Comparison of ENCODE assay signal across 9 cellular contexts in genomic region chr1:17531682-17532487, GRCh38. TPM values are rescaled to one million over a fixed set of nuclear protein-coding genes. Genes with fewer than 3 reads are reported as not detected.
DNase-seq lines count a peak whose midpoint lies in the region; ATAC-seq and TF ChIP-seq lines count a peak whose summit lies in the region.
"Had no signal": no experiment of that assay in that cellular context is flagged by ENCODE, and none has a peak within 500 bp of the region (broad histone marks: within the 10 kb centered on the region; RNA-seq: fewer than 3 reads in every experiment).

No MANE protein-coding gene starts in this region.

- no peaks in the 10 kb centered on the region for H3K9me3 ChIP-seq in heart right ventricle
- no peaks in the 10 kb centered on the region for H3K9me3 ChIP-seq in CD8-positive, alpha-beta T cell (ENCODE audit: low read length)

- H3K36me3 Mint-ChIP-seq in progenitor cell of endocrine pancreas (ENCODE audit: insufficient read depth) = no peaks in the 10 kb centered on the region
- H3K36me3 Mint-ChIP-seq in effector memory CD8-positive, alpha-beta T cell (ENCODE audit: insufficient read depth) = no peaks in the 10 kb centered on the region
- H3K36me3 Mint-ChIP-seq in CD8-positive, alpha-beta T cell = no peaks in the 10 kb centered on the region

- H3K27me3 ChIP-seq in heart right ventricle = no peaks in the 10 kb centered on the region
- no peaks in the 10 kb centered on the region for H3K27me3 ChIP-seq in CD8-positive, alpha-beta T cell (ENCODE audit: insufficient read depth, low read length)

- H3K27ac ChIP-seq in VCaP (peak overlapping the region; percentile 47), heart right ventricle (peak overlapping the region; percentile 70 to 89 (median 80))
- no peak overlapping the region for H3K27ac ChIP-seq in CD8-positive, alpha-beta T cell (ENCODE audit: low read depth, low read length)

- intact Hi-C loops in heart right ventricle (cut with DNase I) = loop anchor here in 2 of 10 donors (5.0 kb wide), 2 partner anchors 35 to 55 kb away; no protein-coding TSS in a partner anchor
- intact Hi-C loops in CD8-positive, alpha-beta T cell (cut with DNase I, micrococcal nuclease) = no loop called here

- H3K4me3 ChIP-seq in heart right ventricle = no peak overlapping the region
- H3K4me3 ChIP-seq in CD8-positive, alpha-beta T cell (ENCODE audit: low read depth, low read length) = no peak overlapping the region

- peaks cover 3 to 37% (median 15%) of the 10 kb centered on the region in 9 donors for H3K4me1 ChIP-seq in heart right ventricle
- H3K4me1 ChIP-seq in CD8-positive, alpha-beta T cell (ENCODE audit: insufficient read depth, low read length) = no peaks in the 10 kb centered on the region

- POLR2A ChIA-PET in CD8-positive, alpha-beta T cell (lab: Charles Lee) = no interaction called here

- H3K4me3 Mint-ChIP-seq in progenitor cell of endocrine pancreas (ENCODE audit: low read depth) = no peak overlapping the region
- H3K4me3 Mint-ChIP-seq in effector memory CD8-positive, alpha-beta T cell = no peak overlapping the region
- H3K4me3 Mint-ChIP-seq in CD8-positive, alpha-beta T cell = no peak overlapping the region

- H3K4me1 Mint-ChIP-seq in progenitor cell of endocrine pancreas (ENCODE audit: low read depth) = peaks cover 8% of the 10 kb centered on the region
- H3K4me1 Mint-ChIP-seq in effector memory CD8-positive, alpha-beta T cell (ENCODE audit: low read depth in 2 of 2) = no peaks in the 10 kb centered on the region
- H3K4me1 Mint-ChIP-seq in CD8-positive, alpha-beta T cell (ENCODE audit: low read depth) = no peaks in the 10 kb centered on the region

- no peaks in the 10 kb centered on the region for H3K36me3 ChIP-seq in heart right ventricle
- H3K36me3 ChIP-seq in CD8-positive, alpha-beta T cell (ENCODE audit: insufficient read depth, low read length) = no peaks in the 10 kb centered on the region

- peak; percentile 94 for DNase-seq in COLO829 (ENCODE audit: low spot score)
- peak; percentile 68 to 79 for DNase-seq in heart right ventricle
- no peak for DNase-seq in progenitor cell of endocrine pancreas (ENCODE audit: low spot score, unreplicated experiment)
- no peak for DNase-seq in NCI-H2227 treated with DMSO at 0.1 percent for 48 hours (lab: John Stamatoyannopoulos, UW)
- DNase-seq in activated CD4-positive, alpha-beta T cell treated with anti-CD3 and anti-CD28 coated beads, Interleukin-2, amount 50 U/mL, for 1 hour = no peak
- DNase-seq in effector memory CD8-positive, alpha-beta T cell = no peak
- DNase-seq in CD8-positive, alpha-beta T cell = no peak
- DNase-seq: MM.1S had no signal

- peak; percentile 82 to 98 (median 91) for ATAC-seq in heart right ventricle
- ATAC-seq in effector memory CD8-positive, alpha-beta T cell (replicated peaks) = no peak
- no peak for ATAC-seq in CD8-positive, alpha-beta T cell

- 35 to 36% methylated on average over 8 of the region's 8 CpGs for WGBS in heart right ventricle, 2 donors

- peaks cover 86% of the 10 kb centered on the region for H3K27me3 Mint-ChIP-seq in progenitor cell of endocrine pancreas
- peaks cover 40 to 96% of the 10 kb centered on the region in 2 donors for H3K27me3 Mint-ChIP-seq in effector memory CD8-positive, alpha-beta T cell
- peaks cover 26% of the 10 kb centered on the region for H3K27me3 Mint-ChIP-seq in CD8-positive, alpha-beta T cell (ENCODE audit: low read depth)

- peak overlapping the region; percentile 71 for H3K27ac Mint-ChIP-seq in progenitor cell of endocrine pancreas
- H3K27ac Mint-ChIP-seq in effector memory CD8-positive, alpha-beta T cell = no peak overlapping the region
- no peak overlapping the region for H3K27ac Mint-ChIP-seq in CD8-positive, alpha-beta T cell

- no peaks in the 10 kb centered on the region for H3K9me3 Mint-ChIP-seq in progenitor cell of endocrine pancreas (ENCODE audit: low read depth)
- no peaks in the 10 kb centered on the region for H3K9me3 Mint-ChIP-seq in effector memory CD8-positive, alpha-beta T cell
- H3K9me3 Mint-ChIP-seq in CD8-positive, alpha-beta T cell = no peaks in the 10 kb centered on the region

- TF ChIP-seq CTCF in VCaP (conservative IDR thresholded peaks at IDR 0.05) (no peak), heart right ventricle (IDR thresholded peaks at IDR 0.05) (no peak), progenitor cell of endocrine pancreas (IDR thresholded peaks at IDR 0.05; ENCODE audit: unreplicated experiment) (no peak)
- no peak for TF ChIP-seq CTCF in CD8-positive, alpha-beta T cell (IDR thresholded peaks at IDR 0.05)

- CTCF ChIA-PET in CD8-positive, alpha-beta T cell (lab: Charles Lee) = no interaction called here

RNA-seq across cellular contexts. Expression of gene ARHGEF10L, which starts 7.6 kb away (rescaled TPM):
- total RNA-seq in heart right ventricle = 10 to 100 TPM; 45.4 to 65.0 (median 49.4) TPM
- polyA plus RNA-seq in heart right ventricle = 10 to 100 TPM; 52.8 to 68.4 TPM
- 28.0 and 31.3 TPM in 2 replicates for total RNA-seq in progenitor cell of endocrine pancreas
- not detected for total RNA-seq in CD8-positive, alpha-beta T cell

Comparison
In these comparisons a context has a peak if more than half of its experiments do, and no peak if none do; other contexts are left out.
1. DNase-seq: peak in COLO829 (single experiment) and heart right ventricle (2 of 2); none in progenitor cell of endocrine pancreas (single experiment), NCI-H2227 treated with DMSO at 0.1 percent for 48 hours (single experiment), activated CD4-positive, alpha-beta T cell treated with anti-CD3 and anti-CD28 coated beads, Interleukin-2, amount 50 U/mL, for 1 hour (single experiment), effector memory CD8-positive, alpha-beta T cell (0 of 3) and CD8-positive, alpha-beta T cell (0 of 7).
2. ATAC-seq: peak in heart right ventricle (8 of 8); none in effector memory CD8-positive, alpha-beta T cell (single experiment) and CD8-positive, alpha-beta T cell (single experiment).
3. RNA of gene ARHGEF10L, which starts 7.6 kb away (total RNA-seq): 45.4 to 65.0 TPM in heart right ventricle and 28.0 to 31.3 TPM in progenitor cell of endocrine pancreas; not detected in CD8-positive, alpha-beta T cell; every median in the first group is over 10 times any median in the second.